9 cellular contexts compared by ENCODE assay signal in the genomic region with DNA sequence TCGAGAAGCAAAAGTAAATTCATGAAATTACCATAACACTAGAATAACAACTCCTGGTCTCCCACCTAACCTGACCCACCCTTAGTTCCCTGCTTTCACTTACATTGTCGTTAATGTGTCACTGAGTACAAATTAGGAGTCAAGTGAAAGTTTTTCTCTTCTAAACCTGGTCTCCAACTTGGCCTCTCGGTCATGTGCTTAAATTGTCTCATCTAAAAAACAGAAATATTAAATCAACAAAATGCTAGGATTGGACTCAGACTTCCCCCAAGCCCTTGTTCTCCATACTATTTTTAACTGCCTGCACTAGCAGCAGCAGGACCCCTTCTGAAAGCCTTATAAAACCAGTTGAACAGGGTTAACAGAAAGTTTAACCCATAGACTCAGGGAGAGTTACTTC. TPM values are rescaled to one million over a fixed set of nuclear protein-coding genes. Genes with fewer than 3 reads are reported as not detected.
DNase-seq lines count a peak whose midpoint lies in the region; ATAC-seq lines count a peak whose summit lies in the region.
"Had no signal": no experiment of that assay in that cellular context is flagged by ENCODE, and none has a peak within 500 bp of the region (broad histone marks: within the 10 kb centered on the region; RNA-seq: fewer than 3 reads in every experiment).

No MANE protein-coding gene starts in this region.

- H3K4me1 Mint-ChIP-seq in activated CD4-positive, alpha-beta T cell treated with anti-CD3 and anti-CD28 coated beads, Interleukin-2, amount 10 ng/mL, durations not matched to agents 7 days and 5 days = peaks cover 23% of the 10 kb centered on the region
- peaks cover 28 to 60% of the 10 kb centered on the region in 2 donors for H3K4me1 Mint-ChIP-seq in stimulated activated naive B cell treated with anti-CD40 and anti-IgM and Interleukin-4, amounts not matched to agents 10 μg/mL and 1 μg/mL and 100 μg/mL, for 72 hours

- CTCF ChIA-PET in activated CD4-positive, alpha-beta T cell treated with anti-CD3 and anti-CD28 coated beads, Interleukin-2, amount 10 ng/mL, durations not matched to agents 7 days and 5 days (lab: Charles Lee) = no interaction called here

- peaks cover 2% of the 10 kb centered on the region for H3K9me3 Mint-ChIP-seq in activated CD4-positive, alpha-beta T cell treated with anti-CD3 and anti-CD28 coated beads, Interleukin-2, amount 10 ng/mL, durations not matched to agents 7 days and 5 days
- H3K9me3 Mint-ChIP-seq in stimulated activated naive B cell treated with anti-CD40 and anti-IgM and Interleukin-4, amounts not matched to agents 10 μg/mL and 1 μg/mL and 100 μg/mL, for 72 hours = peaks cover 0 to 2% of the 10 kb centered on the region in 2 donors

- H3K9ac ChIP-seq in iPS-15b (ENCODE audit: low read depth, low read length) = no peak overlapping the region

- H3K27ac ChIP-seq in SJCRH30 = no peak overlapping the region

- H3K9me3 ChIP-seq in SJCRH30 (replicated peaks) (no peaks in the 10 kb centered on the region), iPS-15b (ENCODE audit: control insufficient read depth, insufficient read depth, low read length) (no peaks in the 10 kb centered on the region)

- no peaks in the 10 kb centered on the region for H3K27me3 ChIP-seq in SJCRH30
- no peaks in the 10 kb centered on the region for H3K27me3 ChIP-seq in iPS-15b (ENCODE audit: control insufficient read depth, insufficient read depth, low read length)

- DNase-seq in activated CD4-positive, alpha-beta T cell treated with anti-CD3 and anti-CD28 coated beads, Interleukin-2, amount 10 ng/mL, durations not matched to agents 7 days and 5 days = no peak
- no peak for DNase-seq in activated CD4-positive, alpha-beta T cell treated with anti-CD3 and anti-CD28 coated beads, Interleukin-2, amount 50 U/mL, for 48 hours
- DNase-seq in SJCRH30 = no peak
- DNase-seq in stimulated activated naive B cell treated with anti-CD40 and anti-IgM and Interleukin-4, amounts not matched to agents 10 μg/mL and 1 μg/mL and 100 μg/mL, for 72 hours = no peak
- DNase-seq in activated effector memory CD4-positive, alpha-beta T cell treated with Interleukin-2 at 50 U/mL for 16 hours = no peak
- no peak for DNase-seq in stimulated activated CD4-positive, alpha-beta T cell treated with anti-CD3 and anti-CD28 coated beads, Interleukin-2, amount 100 ng/mL, for 48 hours
- DNase-seq: NCI-H526 had no signal

- peaks cover 55% of the 10 kb centered on the region for H3K36me3 Mint-ChIP-seq in activated CD4-positive, alpha-beta T cell treated with anti-CD3 and anti-CD28 coated beads, Interleukin-2, amount 10 ng/mL, durations not matched to agents 7 days and 5 days (ENCODE audit: low read depth)
- peaks cover 70 to 85% of the 10 kb centered on the region in 2 donors for H3K36me3 Mint-ChIP-seq in stimulated activated naive B cell treated with anti-CD40 and anti-IgM and Interleukin-4, amounts not matched to agents 10 μg/mL and 1 μg/mL and 100 μg/mL, for 72 hours

- no peak for ATAC-seq in stimulated activated naive B cell treated with anti-CD40 and anti-IgM and Interleukin-4, amounts not matched to agents 10 μg/mL and 1 μg/mL and 100 μg/mL, for 72 hours (replicated peaks)
- ATAC-seq in HG02678 (IDR thresholded peaks at IDR 0.05; ENCODE audit: unreplicated experiment) = no peak

- H3K27ac Mint-ChIP-seq in activated CD4-positive, alpha-beta T cell treated with anti-CD3 and anti-CD28 coated beads, Interleukin-2, amount 10 ng/mL, durations not matched to agents 7 days and 5 days = peak overlapping the region; percentile 99
- peak overlapping the region; percentile 100 for H3K27ac Mint-ChIP-seq in stimulated activated naive B cell treated with anti-CD40 and anti-IgM and Interleukin-4, amounts not matched to agents 10 μg/mL and 1 μg/mL and 100 μg/mL, for 72 hours

- peak overlapping the region; percentile 99 for H3K4me3 Mint-ChIP-seq in activated CD4-positive, alpha-beta T cell treated with anti-CD3 and anti-CD28 coated beads, Interleukin-2, amount 10 ng/mL, durations not matched to agents 7 days and 5 days
- H3K4me3 Mint-ChIP-seq in stimulated activated naive B cell treated with anti-CD40 and anti-IgM and Interleukin-4, amounts not matched to agents 10 μg/mL and 1 μg/mL and 100 μg/mL, for 72 hours = peak overlapping the region; percentile 85 to 99

- H3K36me3 ChIP-seq in SJCRH30 (peaks cover 15% of the 10 kb centered on the region), iPS-15b (ENCODE audit: control insufficient read depth, insufficient read depth, low read length) (no peaks in the 10 kb centered on the region)

- no peaks in the 10 kb centered on the region for H3K27me3 Mint-ChIP-seq in activated CD4-positive, alpha-beta T cell treated with anti-CD3 and anti-CD28 coated beads, Interleukin-2, amount 10 ng/mL, durations not matched to agents 7 days and 5 days
- peaks cover 0 to 4% of the 10 kb centered on the region in 2 donors for H3K27me3 Mint-ChIP-seq in stimulated activated naive B cell treated with anti-CD40 and anti-IgM and Interleukin-4, amounts not matched to agents 10 μg/mL and 1 μg/mL and 100 μg/mL, for 72 hours

- H3K4me1 ChIP-seq in SJCRH30 (peaks cover 7% of the 10 kb centered on the region), iPS-15b (ENCODE audit: control insufficient read depth, insufficient read depth, low read length) (no peaks in the 10 kb centered on the region)

- POLR2A ChIA-PET in activated CD4-positive, alpha-beta T cell treated with anti-CD3 and anti-CD28 coated beads, Interleukin-2, amount 10 ng/mL, durations not matched to agents 7 days and 5 days (lab: Charles Lee) = no interaction called here

- H3K4me3 ChIP-seq in SJCRH30 (peak overlapping the region; percentile 90), iPS-15b (ENCODE audit: low read depth, low read length) (peak overlapping the region; percentile 88)

RNA-seq across cellular contexts. Expression of a gene that starts 1.8 kb away (rescaled TPM):
- total RNA-seq in activated CD4-positive, alpha-beta T cell treated with anti-CD3 and anti-CD28 coated beads, Interleukin-2, amount 10 ng/mL, durations not matched to agents 7 days and 5 days = 100 to 1,000 TPM; 102 to 133 TPM
- total RNA-seq in SJCRH30 (2014; rRNA removed; shearing (Covaris generic)) = 14.1 and 14.3 TPM in 2 replicates
